1 cellular context compared by ENCODE assay signal in the genomic region with DNA sequence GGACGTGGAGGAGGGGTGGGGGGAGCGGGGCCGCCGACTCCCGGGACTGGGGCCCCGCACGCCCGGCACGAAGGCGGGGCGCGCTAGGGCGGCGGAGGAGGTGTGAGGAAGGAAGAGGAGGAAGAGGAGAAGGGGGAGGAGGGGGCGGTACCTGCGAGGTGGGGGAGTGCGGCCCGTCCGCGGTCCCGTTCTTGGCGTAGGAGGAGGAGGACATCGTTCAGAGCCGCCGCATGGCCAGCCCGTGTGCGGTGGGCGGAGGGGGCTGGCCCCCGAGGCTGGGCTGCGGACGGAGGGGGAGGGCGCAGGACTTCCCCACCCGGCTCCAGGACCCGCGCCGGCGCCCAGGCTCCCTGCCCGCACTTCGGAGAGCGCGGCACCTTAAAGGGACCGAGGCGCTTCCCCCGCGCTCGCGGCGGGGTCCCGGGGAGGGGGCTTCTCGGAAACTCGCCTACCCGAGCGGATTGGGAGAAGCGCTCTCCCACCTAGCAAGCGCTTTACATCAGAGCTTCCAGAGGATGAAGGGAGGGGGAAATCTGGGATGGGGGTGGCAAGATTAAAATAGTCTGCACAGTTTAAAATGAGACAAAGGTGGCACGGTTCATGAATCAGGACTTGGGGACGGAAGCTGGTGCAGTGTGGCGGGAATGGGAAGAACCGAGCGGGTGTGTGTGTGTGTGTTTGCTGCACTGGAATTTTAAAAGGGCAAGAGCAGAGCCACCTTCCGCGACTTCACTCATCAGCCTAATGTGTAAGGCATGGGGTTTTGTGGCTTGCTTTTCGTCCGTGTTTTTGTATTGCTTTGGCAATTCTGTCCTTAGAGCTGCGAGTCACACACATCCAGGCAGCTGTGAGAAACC.
TF ChIP-seq lines count a peak whose summit lies in the region.

Gene CACNB4, minus strand, starts transcription at position 247 of the 857 bp plus-strand sequence.

TF ChIP-seq in GM12878, 131 proteins besides CTCF, POLR2A, EP300 and RAD21 (continued from another document):
- TF ChIP-seq NKRF (conservative IDR thresholded peaks at IDR 0.05) (no peak), POLR2AphosphoS5 (IDR thresholded peaks at IDR 0.05; ENCODE audit: low read length) (no peak), ZBTB4 (CRISPR knock-in tag; IDR thresholded peaks at IDR 0.05) (no peak), SMC3 (IDR thresholded peaks at IDR 0.05; ENCODE audit: borderline replicate concordance, low read length) (no peak), ESRRA (IDR thresholded peaks at IDR 0.05; ENCODE audit: low read length) (no peak), RAD51 (IDR thresholded peaks at IDR 0.05) (no peak), LARP7 (IDR thresholded peaks at IDR 0.05) (no peak), RUNX3 (IDR thresholded peaks at IDR 0.05; ENCODE audit: low read length) (peak; percentile 34; the same call in 1 of the 2 replicates), USF1 (IDR thresholded peaks at IDR 0.05; ENCODE audit: borderline replicate concordance, extremely low read length, insufficient read depth, low read depth, low read length) (no peak), IKZF2 (IDR thresholded peaks at IDR 0.05) (no peak), ASH2L (IDR thresholded peaks at IDR 0.05; ENCODE audit: borderline replicate concordance, low read depth) (no peak), SIX5 (IDR thresholded peaks at IDR 0.05; ENCODE audit: low read depth, low read length, severe bottlenecking) (no peak), FOXK2 (IDR thresholded peaks at IDR 0.05) (no peak), ELK1 (IDR thresholded peaks at IDR 0.05; ENCODE audit: low read depth, low read length) (no peak), SUZ12 (IDR thresholded peaks at IDR 0.05; ENCODE audit: unreplicated experiment) (peak; percentile 2), ZNF217 (IDR thresholded peaks at IDR 0.05) (no peak), IKZF1 (conservative IDR thresholded peaks at IDR 0.05) (peak; percentile 19; the same call in 1 of the 2 replicates), YY1 (IDR thresholded peaks at IDR 0.05; ENCODE audit: low read depth, low read length) (0 out of 2 replicates have a peak, but pooled peaks have one; percentile 10), ZZZ3 (IDR thresholded peaks at IDR 0.05; ENCODE audit: control insufficient read depth, insufficient read length, low read depth) (no peak)
- TF ChIP-seq, protein P1, sequence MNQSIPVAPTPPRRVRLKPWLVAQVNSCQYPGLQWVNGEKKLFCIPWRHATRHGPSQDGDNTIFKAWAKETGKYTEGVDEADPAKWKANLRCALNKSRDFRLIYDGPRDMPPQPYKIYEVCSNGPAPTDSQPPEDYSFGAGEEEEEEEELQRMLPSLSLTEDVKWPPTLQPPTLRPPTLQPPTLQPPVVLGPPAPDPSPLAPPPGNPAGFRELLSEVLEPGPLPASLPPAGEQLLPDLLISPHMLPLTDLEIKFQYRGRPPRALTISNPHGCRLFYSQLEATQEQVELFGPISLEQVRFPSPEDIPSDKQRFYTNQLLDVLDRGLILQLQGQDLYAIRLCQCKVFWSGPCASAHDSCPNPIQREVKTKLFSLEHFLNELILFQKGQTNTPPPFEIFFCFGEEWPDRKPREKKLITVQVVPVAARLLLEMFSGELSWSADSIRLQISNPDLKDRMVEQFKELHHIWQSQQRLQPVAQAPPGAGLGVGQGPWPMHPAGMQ (IDR thresholded peaks at IDR 0.05; ENCODE audit: borderline replicate concordance) = no peak
